In genomic region chr4:54877006-54877405, GRCh38 we compare ENCODE assay signal across 27 cellular contexts.
DNase-seq lines count a peak whose midpoint lies in the region; ATAC-seq and TF ChIP-seq lines count a peak whose summit lies in the region.
"Had no signal": no experiment of that assay in that cellular context is flagged by ENCODE, and none has a peak within 500 bp of the region (broad histone marks: within the 10 kb centered on the region; RNA-seq: fewer than 3 reads in every experiment).

No MANE protein-coding gene starts in this region.

- no peaks in the 10 kb centered on the region for H3K36me3 Mint-ChIP-seq in activated naive CD4-positive, alpha-beta T cell treated with anti-CD3 and anti-CD28 coated beads for 36 hours (ENCODE audit: low read depth)
- H3K36me3 Mint-ChIP-seq in stimulated activated memory B cell treated with anti-CD40 and anti-IgM and Interleukin-4, amounts not matched to agents 10 μg/mL and 1 μg/mL and 100 μg/mL, for 72 hours: no peaks in the 10 kb centered on the region

- DNase-seq in A172 (ENCODE audit: low spot score): peak; percentile 54
- DNase-seq in H4 (ENCODE audit: low spot score): peak; percentile 91
- peak; percentile 3 for DNase-seq in T1000 (lab: John Stamatoyannopoulos, UW)
- peak; percentile 57 for DNase-seq in fibroblast of mammary gland (ENCODE audit: low read depth)
- DNase-seq in NCI-H2196 treated with DMSO at 0.1 percent for 48 hours (lab: John Stamatoyannopoulos, UW; ENCODE audit: unreplicated experiment): no peak
- no peak for DNase-seq in activated naive CD4-positive, alpha-beta T cell treated with anti-CD3 and anti-CD28 coated beads for 36 hours
- DNase-seq: activated CD4-positive, alpha-beta T cell treated with anti-CD3 and anti-CD28 coated beads for 4 hours; activated naive CD4-positive, alpha-beta T cell treated with anti-CD3 and anti-CD28 coated beads, Interleukin-2, amount 50 U/mL, for 16 hours; activated T-cell treated with anti-CD3 and anti-CD28 coated beads, Interleukin-2, amount 50 U/mL, for 4 hours; body of pancreas; effector memory CD8-positive, alpha-beta T cell; esophagus squamous epithelium; GDM1; glutamatergic neuron; NCI-H1048; NCI-H1930; NCI-H446; OCI-M1; SIG-M5; spleen; stimulated activated CD4-positive, alpha-beta T cell treated with anti-CD3 and anti-CD28 coated beads, Interleukin-4, amount 100 ng/mL, for 1 hour; stimulated activated naive CD8-positive, alpha-beta T cell treated with anti-CD3 and anti-CD28 coated beads, Interleukin-15, Interleukin-2, amounts not matched to agents 100 U/mL and 50 U/mL, for 24 hours; T-helper 1 cell; tibial artery had no signal

- H3K27ac Mint-ChIP-seq in activated naive CD4-positive, alpha-beta T cell treated with anti-CD3 and anti-CD28 coated beads for 36 hours: no peak overlapping the region
- H3K27ac Mint-ChIP-seq in stimulated activated memory B cell treated with anti-CD40 and anti-IgM and Interleukin-4, amounts not matched to agents 10 μg/mL and 1 μg/mL and 100 μg/mL, for 72 hours: no peak overlapping the region
- H3K27ac Mint-ChIP-seq: effector memory CD8-positive, alpha-beta T cell had no signal

- no peak for TF ChIP-seq CTCF in fibroblast of mammary gland (conservative IDR thresholded peaks at IDR 0.05; ENCODE audit: control insufficient read depth, insufficient read depth, low read depth, low read length)

- intact Hi-C loops in activated naive CD4-positive, alpha-beta T cell treated with anti-CD3 and anti-CD28 coated beads for 36 hours (cut with micrococcal nuclease): loop anchor here (5.0 kb wide), 1 partner anchor 65 kb away; no protein-coding TSS in a partner anchor

- H3K4me3 Mint-ChIP-seq in activated naive CD4-positive, alpha-beta T cell treated with anti-CD3 and anti-CD28 coated beads for 36 hours: no peak overlapping the region
- no peak overlapping the region for H3K4me3 Mint-ChIP-seq in stimulated activated memory B cell treated with anti-CD40 and anti-IgM and Interleukin-4, amounts not matched to agents 10 μg/mL and 1 μg/mL and 100 μg/mL, for 72 hours
- H3K4me3 Mint-ChIP-seq: activated T-cell treated with anti-CD3 and anti-CD28 coated beads, Interleukin-2, amount 50 U/mL, for 4 hours; effector memory CD8-positive, alpha-beta T cell had no signal

- no peak for ATAC-seq in HG02870 (IDR thresholded peaks at IDR 0.05; ENCODE audit: unreplicated experiment)
- no peak for ATAC-seq in stimulated activated memory B cell treated with anti-CD40 and anti-IgM and Interleukin-4, amounts not matched to agents 10 μg/mL and 1 μg/mL and 100 μg/mL, for 72 hours
- ATAC-seq: activated T-cell treated with anti-CD3 and anti-CD28 coated beads, Interleukin-2, amount 50 U/mL, for 4 hours; body of pancreas; effector memory CD8-positive, alpha-beta T cell; stimulated activated naive CD8-positive, alpha-beta T cell treated with anti-CD3 and anti-CD28 coated beads, Interleukin-15, Interleukin-2, amounts not matched to agents 100 U/mL and 50 U/mL, for 24 hours had no signal

- H3K4me1 Mint-ChIP-seq in activated naive CD4-positive, alpha-beta T cell treated with anti-CD3 and anti-CD28 coated beads for 36 hours (ENCODE audit: low read depth): no peaks in the 10 kb centered on the region
- no peaks in the 10 kb centered on the region for H3K4me1 Mint-ChIP-seq in stimulated activated memory B cell treated with anti-CD40 and anti-IgM and Interleukin-4, amounts not matched to agents 10 μg/mL and 1 μg/mL and 100 μg/mL, for 72 hours

- CTCF ChIA-PET in activated naive CD4-positive, alpha-beta T cell treated with anti-CD3 and anti-CD28 coated beads for 36 hours (lab: Charles Lee): interaction anchor here (1.4 kb wide), 1 partner anchor 84 kb away, joined by 4 read pairs; no protein-coding TSS in a partner anchor

- H3K9me3 Mint-ChIP-seq in activated naive CD4-positive, alpha-beta T cell treated with anti-CD3 and anti-CD28 coated beads for 36 hours: no peaks in the 10 kb centered on the region
- H3K9me3 Mint-ChIP-seq in stimulated activated memory B cell treated with anti-CD40 and anti-IgM and Interleukin-4, amounts not matched to agents 10 μg/mL and 1 μg/mL and 100 μg/mL, for 72 hours: no peaks in the 10 kb centered on the region

- H3K27me3 Mint-ChIP-seq in activated naive CD4-positive, alpha-beta T cell treated with anti-CD3 and anti-CD28 coated beads for 36 hours (ENCODE audit: low read depth): no peaks in the 10 kb centered on the region
- no peaks in the 10 kb centered on the region for H3K27me3 Mint-ChIP-seq in stimulated activated memory B cell treated with anti-CD40 and anti-IgM and Interleukin-4, amounts not matched to agents 10 μg/mL and 1 μg/mL and 100 μg/mL, for 72 hours
- H3K27me3 Mint-ChIP-seq: effector memory CD8-positive, alpha-beta T cell had no signal

- no peak overlapping the region for H3K4me3 ChIP-seq in fibroblast of mammary gland (ENCODE audit: control insufficient read depth, low read depth, low read length)
- H3K4me3 ChIP-seq: BLaER1, body of pancreas, esophagus squamous epithelium, spleen, tibial artery had no signal

Comparison
In these comparisons a context has a peak if more than half of its experiments do, and no peak if none do; other contexts are left out.
1. DNase-seq: peak in A172 (single experiment), H4 (single experiment), T1000 (single experiment) and fibroblast of mammary gland (single experiment); none in NCI-H2196 treated with DMSO at 0.1 percent for 48 hours (single experiment) and activated naive CD4-positive, alpha-beta T cell treated with anti-CD3 and anti-CD28 coated beads for 36 hours (single experiment).